ENCODE assay signal across 5 cellular contexts in the genomic region with DNA sequence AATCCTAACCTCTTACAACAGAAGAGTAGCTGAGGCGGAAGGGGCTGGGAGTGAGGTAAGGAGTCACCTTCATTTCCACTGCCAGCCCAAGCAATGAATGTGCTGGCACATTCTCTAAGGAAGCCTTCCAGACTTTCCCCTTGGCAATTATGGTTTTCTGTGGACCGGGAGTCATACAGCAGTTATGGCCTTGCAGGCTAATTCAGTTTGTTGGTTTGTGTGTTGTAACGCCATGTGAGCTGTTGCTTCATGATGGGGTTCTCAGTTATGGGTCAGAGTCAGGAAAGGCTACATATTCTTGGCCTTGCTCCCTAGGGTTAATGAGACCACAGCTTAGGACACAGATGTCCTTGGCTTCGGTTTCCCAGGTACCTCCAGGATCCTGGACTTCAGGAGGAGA.
"Had no signal": no experiment of that assay in that cellular context is flagged by ENCODE, and none has a peak within 500 bp of the region (broad histone marks: within the 10 kb centered on the region; RNA-seq: fewer than 3 reads in every experiment).

No MANE protein-coding gene starts in this region.

- DNase-seq: H9, HCEC 1CT, IMR-90 had no signal

- ATAC-seq: GM23338, K562 had no signal

- H2AFZ ChIP-seq: GM23338 had no signal

- H3K4me3 ChIP-seq: GM23338, K562 had no signal

- H3K4me2 ChIP-seq: GM23338 had no signal
